8 cellular contexts compared by ENCODE assay signal in the genomic region with DNA sequence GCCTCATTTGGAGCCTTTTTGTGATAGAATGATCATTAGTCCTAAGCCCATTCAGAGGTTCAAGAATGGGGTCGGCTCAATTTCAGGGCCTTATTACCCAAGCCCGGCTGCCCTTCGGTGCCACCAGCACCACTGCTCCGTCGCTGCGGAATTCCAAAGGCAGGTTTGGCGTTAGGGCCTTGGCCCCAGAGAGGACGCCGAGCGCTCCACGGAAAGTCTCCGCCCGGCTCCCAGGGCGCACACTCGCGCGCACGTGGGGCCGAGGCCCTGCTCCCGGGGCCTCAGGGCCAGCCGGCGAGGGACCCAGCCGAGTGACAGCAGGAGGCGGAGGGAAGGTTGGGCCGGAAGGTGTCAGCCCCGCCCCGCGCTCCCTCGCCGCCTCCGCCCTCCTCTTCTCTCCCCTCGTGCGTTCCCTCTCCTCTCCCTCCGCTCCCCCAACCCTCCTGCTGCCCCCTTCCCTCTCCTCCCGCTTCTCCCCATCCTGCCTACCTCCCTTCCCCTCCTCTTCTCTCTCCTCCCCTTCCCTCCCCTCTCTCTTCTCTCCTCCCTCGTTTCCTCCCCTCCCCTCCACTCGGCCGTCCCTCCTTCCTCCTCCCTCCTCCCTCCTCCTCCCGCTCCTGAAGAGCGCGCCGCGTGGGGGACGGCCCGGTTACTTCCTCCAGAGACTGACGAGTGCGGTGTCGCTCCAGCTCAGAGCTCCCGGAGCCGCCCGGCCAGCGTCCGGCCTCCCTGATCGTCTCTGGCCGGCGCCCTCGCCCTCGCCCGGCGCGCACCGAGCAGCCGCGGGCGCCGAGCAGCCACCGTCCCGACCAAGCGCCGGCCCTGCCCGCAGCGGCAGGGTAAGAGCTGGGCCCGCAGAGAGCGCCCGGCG. TPM values are rescaled to one million over a fixed set of nuclear protein-coding genes. Genes with fewer than 3 reads are reported as not detected.
DNase-seq lines count a peak whose midpoint lies in the region; ATAC-seq and TF ChIP-seq lines count a peak whose summit lies in the region.

ETS2 (plus strand) TSS at position 648 of the 871 bp plus-strand sequence. CDS start 4,106 bp downstream, outside the sequence.

- CTCF ChIA-PET in AG04450 (lab: Charles Lee): interaction anchor here (1.6 kb wide), 1 partner anchor 332 kb away, joined by 3 read pairs; no protein-coding TSS in a partner anchor

- POLR2A ChIA-PET in AG04450 (lab: Yijun Ruan, JAX): interaction anchor here (0.5 to 1.8 kb wide), 9 partner anchors 12 to 319 kb away, joined by 3 to 10 read pairs (median 3); no protein-coding TSS in a partner anchor

- peak within 1 kb of the TSS; percentile 88 for H3K4me3 ChIP-seq in AG04450 (ENCODE audit: low read depth, low read length)

- DNase-seq in AG04450 (ENCODE audit: low read depth, low spot score) (peak; percentile 80), NCI-H524 treated with DMSO at 0.1 percent for 48 hours (lab: John Stamatoyannopoulos, UW) (peak; percentile 75), kidney glomerular epithelial cell (lab: John Stamatoyannopoulos, UW) (peak; percentile 67)
- peak; percentile 82 for DNase-seq in activated CD4-positive, alpha-beta T cell treated with anti-CD3 and anti-CD28 coated beads for 48 hours
- peak; percentile 24 to 54 for DNase-seq in stimulated activated CD4-positive, alpha-beta T cell treated with anti-CD3 and anti-CD28 coated beads, Interleukin-1b, Interleukin-23, amount 100 ng/mL, for 1 hour (ENCODE audit: low read depth in 2 of 2)

- peak within 1 kb of the TSS; percentile 41 for H3K27ac ChIP-seq in AG04450 (ENCODE audit: low read depth, low read length)
- peak within 1 kb of the TSS; percentile 88 for H3K27ac ChIP-seq in cingulate gyrus (ENCODE audit: low read depth, low read length)

- ATAC-seq in GM19043 (IDR thresholded peaks at IDR 0.05; ENCODE audit: low read depth, unreplicated experiment) (peak; percentile 64), HG03432 (IDR thresholded peaks at IDR 0.05; ENCODE audit: unreplicated experiment) (peak; percentile 77)

- no peak; the same call in 1 of the 2 replicates for TF ChIP-seq CTCF in AG04450 (IDR thresholded peaks at IDR 0.05; ENCODE audit: low read depth, low read length)

- H3K27me3 ChIP-seq in AG04450 (ENCODE audit: control insufficient read depth, insufficient read depth, low read length): no peaks in the 10 kb centered on the region

- H3K9me3 ChIP-seq in AG04450 (ENCODE audit: control insufficient read depth, insufficient read depth, low read length): no peaks in the 10 kb centered on the region; the same call in 1 of the 2 replicates

RNA-seq across cellular contexts. Expression of gene ETS2, which starts in this region (rescaled TPM):
- polyA plus RNA-seq in AG04450 (2011; rRNA removed): 60.1 and 62.7 TPM in 2 replicates
- 60.1 and 67.9 TPM in 2 replicates for polyA minus RNA-seq in AG04450 (2011; rRNA and poly(A)+ RNA removed)

Comparison
In these comparisons a context has a peak if more than half of its experiments do, and no peak if none do; other contexts are left out.
1. Peak in every context shown above with its lines: DNase-seq, ATAC-seq, H3K4me3 ChIP-seq and H3K27ac ChIP-seq.